Comparison of ENCODE assay signal across 18 cellular contexts in the genomic region with DNA sequence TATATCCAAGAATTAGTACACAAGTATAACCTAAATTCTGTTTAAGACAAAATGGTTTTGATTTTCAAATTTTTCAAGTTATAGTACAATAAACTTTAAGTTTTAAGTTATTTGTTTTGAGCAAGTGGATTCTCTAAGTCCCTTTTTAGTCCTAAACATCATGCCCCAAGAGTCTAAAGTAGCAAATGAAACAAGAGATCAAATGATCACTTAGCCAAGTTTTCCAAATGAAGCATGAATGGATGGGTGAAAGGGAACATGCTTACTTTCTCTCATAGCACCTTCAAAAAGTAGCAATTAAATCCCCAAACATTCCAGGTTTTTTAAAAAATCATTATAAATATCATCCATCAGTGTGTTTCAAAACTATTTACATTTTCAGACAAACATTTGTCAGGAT. TPM values are rescaled to one million over a fixed set of nuclear protein-coding genes. Genes with fewer than 3 reads are reported as not detected.
A peak's percentile ranks its signal among the peaks of the same experiment; 100 is the strongest.
DNase-seq lines count a peak whose midpoint lies in the region; ATAC-seq, FAIRE-seq and TF ChIP-seq lines count a peak whose summit lies in the region.
"Had no signal": no experiment of that assay in that cellular context is flagged by ENCODE, and none has a peak within 500 bp of the region (broad histone marks: within the 10 kb centered on the region; RNA-seq: fewer than 3 reads in every experiment).

No MANE protein-coding gene starts in this region.

- POLR2A ChIA-PET in A673 (lab: Charles Lee; ENCODE audit: low non-redundant PET): no interaction called here

- FAIRE-seq in H54 (lab: Jason Lieb, UNC): peak; percentile 91
- FAIRE-seq: A204.1, K562 had no signal

- no peaks in the 10 kb centered on the region for H3K27me3 Mint-ChIP-seq in chondrocyte (ENCODE audit: low read depth)
- H3K27me3 Mint-ChIP-seq: CD4-positive, alpha-beta memory T cell had no signal

- H3K27me3 ChIP-seq in A673 (replicated peaks; ENCODE audit: insufficient read depth, low read depth, low read length, poor library complexity) (no peaks in the 10 kb centered on the region), gastrocnemius medialis (no peaks in the 10 kb centered on the region)
- H3K27me3 ChIP-seq: BLaER1 had no signal

- peaks cover 24% of the 10 kb centered on the region for H3K36me3 Mint-ChIP-seq in chondrocyte (ENCODE audit: low read depth)

- TF ChIP-seq POLR2A in H54 (IDR thresholded peaks at IDR 0.05; ENCODE audit: low read depth, low read length) (no peak), gastrocnemius medialis (IDR thresholded peaks at IDR 0.05) (no peak), lower leg skin (IDR thresholded peaks at IDR 0.05) (no peak)

- BruUV-seq in A673 (replicated peaks; lab: Mats Ljungman, UMichigan): no TSS peak

- peak in 1 of 2 donors; percentile 60 for ATAC-seq in gastrocnemius medialis
- ATAC-seq: K562 had no signal

- H3K4me1 Mint-ChIP-seq in chondrocyte (ENCODE audit: low read depth): peaks cover 31% of the 10 kb centered on the region

- no peak for TF ChIP-seq CTCF in A673 (conservative IDR thresholded peaks at IDR 0.05; ENCODE audit: low read depth, low read length)
- TF ChIP-seq CTCF in chondrocyte (IDR thresholded peaks at IDR 0.05): no peak
- TF ChIP-seq CTCF in gastrocnemius medialis (IDR thresholded peaks at IDR 0.05 in 4 of 5, conservative IDR thresholded peaks at IDR 0.05 in 1 of 5): no peak
- no peak for TF ChIP-seq CTCF in lower leg skin (IDR thresholded peaks at IDR 0.05)

- H3K27ac ChIP-seq in A673 (ENCODE audit: low read depth, low read length, poor library complexity, severe bottlenecking) (peak overlapping the region; percentile 3), gastrocnemius medialis (peak overlapping the region; percentile 35 to 76 (median 63))
- H3K27ac ChIP-seq: BLaER1, HL-60 had no signal

- no peak for DNase-seq in A673 (ENCODE audit: low spot score)
- DNase-seq in H54 (ENCODE audit: insufficient read length, low spot score): no peak
- DNase-seq in chondrocyte (ENCODE audit: low spot score): no peak
- no peak for DNase-seq in gastrocnemius medialis
- DNase-seq in SK-N-DZ (ENCODE audit: low spot score): no peak
- no peak for DNase-seq in stimulated activated CD4-positive, alpha-beta T cell treated with anti-CD3 and anti-CD28 coated beads, Interleukin-2, amount 100 ng/mL, for 48 hours
- DNase-seq in lower leg skin (ENCODE audit: low spot score in 2 of 2): no peak
- DNase-seq: CD4-positive, alpha-beta memory T cell; DMS79 treated with DMSO at 0.1 percent for 48 hours; GF-D8; GOT3; H9; IMR-90 had no signal

- H3K4me3 ChIP-seq in A673 (ENCODE audit: low read depth, low read length, poor library complexity, severe bottlenecking): no peak overlapping the region
- H3K4me3 ChIP-seq in gastrocnemius medialis: no peak overlapping the region
- H3K4me3 ChIP-seq in lower leg skin (ENCODE audit: low read depth, poor library complexity, severe bottlenecking): no peak overlapping the region
- H3K4me3 ChIP-seq: BLaER1, K562 had no signal

- no peaks in the 10 kb centered on the region for H3K9me3 Mint-ChIP-seq in chondrocyte (ENCODE audit: low read depth)
- H3K9me3 Mint-ChIP-seq: CD14-positive monocyte; CD4-positive, alpha-beta memory T cell; H9 had no signal

- H3K4me3 Mint-ChIP-seq in chondrocyte (ENCODE audit: unreplicated experiment): no peak overlapping the region
- H3K4me3 Mint-ChIP-seq: CD14-positive monocyte; CD4-positive, alpha-beta memory T cell; H9 had no signal

- CTCF ChIA-PET in A673 (lab: Charles Lee): no interaction called here

- intact Hi-C loops in A673 (cut with micrococcal nuclease; ENCODE audit: unreplicated experiment) (no loop called here), gastrocnemius medialis (cut with DNase I; ENCODE audit: low total_unique reads) (no loop called here), lower leg skin (cut with DNase I; ENCODE audit: low total_unique reads) (no loop called here)

- in situ Hi-C loops in gastrocnemius medialis (cut with MboI; ENCODE audit: low sequenced_read_pairs in 4 of 4): no loop called here

- peaks cover 9% of the 10 kb centered on the region for H3K4me1 ChIP-seq in A673 (ENCODE audit: insufficient read depth, low read length, poor library complexity, severe bottlenecking)
- H3K4me1 ChIP-seq in gastrocnemius medialis: peaks cover 21 to 31% of the 10 kb centered on the region in 2 donors
- H3K4me1 ChIP-seq: BLaER1 had no signal

- H3K36me3 ChIP-seq in A673 (ENCODE audit: insufficient read depth, low read length, poor library complexity, severe bottlenecking) (peaks cover 47% of the 10 kb centered on the region), gastrocnemius medialis (peaks cover 0 to 21% of the 10 kb centered on the region in 2 donors)

- H3K9me3 ChIP-seq in A673 (ENCODE audit: low read depth, low read length, poor library complexity, severe bottlenecking) (no peaks in the 10 kb centered on the region), gastrocnemius medialis (no peaks in the 10 kb centered on the region)
- H3K9me3 ChIP-seq: BLaER1 had no signal

- peak overlapping the region; percentile 46 for H3K27ac Mint-ChIP-seq in chondrocyte (ENCODE audit: unreplicated experiment)
- H3K27ac Mint-ChIP-seq: CD14-positive monocyte had no signal

RNA-seq across cellular contexts. Expression of a gene that starts 19.5 kb away (rescaled TPM):
- total RNA-seq in A673 (2021): 107 TPM in 2 replicates
- 117 to 166 TPM (median 157 TPM) in 3 replicates for total RNA-seq in chondrocyte
- 100 to 1,000 TPM in 1 of 4 donors, 10 to 100 TPM in 3; 41.4 to 112 (median 61.1) TPM for total RNA-seq in gastrocnemius medialis
- polyA plus RNA-seq in SK-N-DZ (2014; cell fraction: cytosol; rRNA removed): 20.7 and 29.1 TPM in 2 replicates
- 73.4 and 184 TPM in 2 replicates for polyA plus RNA-seq in SK-N-DZ (2014; cell fraction: nucleus; rRNA removed)
- 10 to 100 TPM; 71.4 to 96.7 (median 88.5) TPM for total RNA-seq in lower leg skin
